1 cellular context compared by ENCODE assay signal in the genomic region with DNA sequence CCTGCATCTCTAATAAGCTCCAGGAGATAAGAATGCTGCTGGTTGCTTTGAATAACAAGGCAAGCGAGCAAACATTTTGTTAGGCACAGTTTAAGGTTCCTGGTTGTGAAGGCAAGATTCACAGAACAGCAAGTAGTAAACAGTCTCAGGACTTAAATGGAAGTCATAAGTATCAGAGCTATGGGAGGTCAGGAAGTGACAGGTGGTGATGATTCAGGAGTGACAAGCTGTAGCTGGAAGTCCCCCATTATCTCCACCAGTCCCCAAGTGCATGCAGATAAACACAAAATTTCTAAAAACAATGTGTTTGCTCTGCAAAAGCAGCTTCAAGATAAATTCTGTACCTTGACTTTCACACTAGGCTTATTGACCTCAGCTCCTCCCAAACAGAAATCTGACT.
TF ChIP-seq lines count a peak whose summit lies in the region.

No MANE protein-coding gene starts in this region.

TF ChIP-seq in SK-N-SH treated with all-trans-retinoic acid at 6 μM for 48 hours, 23 proteins besides CTCF, POLR2A, EP300 and RAD21 (continued from another document):
- TF ChIP-seq TOX (CRISPR knock-in tag; IDR thresholded peaks at IDR 0.05; ENCODE audit: borderline replicate concordance) (no peak), ZFP3 (CRISPR knock-in tag; IDR thresholded peaks at IDR 0.05) (no peak), SNAI2 (CRISPR knock-in tag; IDR thresholded peaks at IDR 0.05) (no peak), PATZ1 (CRISPR knock-in tag; IDR thresholded peaks at IDR 0.05; ENCODE audit: borderline replicate concordance) (no peak), ZC3H10 (CRISPR knock-in tag; IDR thresholded peaks at IDR 0.05) (no peak), CSDC2 (CRISPR knock-in tag; IDR thresholded peaks at IDR 0.05) (no peak), ZNF8 (CRISPR knock-in tag; IDR thresholded peaks at IDR 0.05) (no peak), PPARA (CRISPR knock-in tag; IDR thresholded peaks at IDR 0.05; ENCODE audit: borderline replicate concordance) (no peak), ZNF70 (CRISPR knock-in tag; IDR thresholded peaks at IDR 0.05) (no peak), ZNF565 (CRISPR knock-in tag; conservative IDR thresholded peaks at IDR 0.05; ENCODE audit: low read depth) (no peak), GLIS3 (CRISPR knock-in tag; IDR thresholded peaks at IDR 0.05) (no peak)
